In the genomic region with DNA sequence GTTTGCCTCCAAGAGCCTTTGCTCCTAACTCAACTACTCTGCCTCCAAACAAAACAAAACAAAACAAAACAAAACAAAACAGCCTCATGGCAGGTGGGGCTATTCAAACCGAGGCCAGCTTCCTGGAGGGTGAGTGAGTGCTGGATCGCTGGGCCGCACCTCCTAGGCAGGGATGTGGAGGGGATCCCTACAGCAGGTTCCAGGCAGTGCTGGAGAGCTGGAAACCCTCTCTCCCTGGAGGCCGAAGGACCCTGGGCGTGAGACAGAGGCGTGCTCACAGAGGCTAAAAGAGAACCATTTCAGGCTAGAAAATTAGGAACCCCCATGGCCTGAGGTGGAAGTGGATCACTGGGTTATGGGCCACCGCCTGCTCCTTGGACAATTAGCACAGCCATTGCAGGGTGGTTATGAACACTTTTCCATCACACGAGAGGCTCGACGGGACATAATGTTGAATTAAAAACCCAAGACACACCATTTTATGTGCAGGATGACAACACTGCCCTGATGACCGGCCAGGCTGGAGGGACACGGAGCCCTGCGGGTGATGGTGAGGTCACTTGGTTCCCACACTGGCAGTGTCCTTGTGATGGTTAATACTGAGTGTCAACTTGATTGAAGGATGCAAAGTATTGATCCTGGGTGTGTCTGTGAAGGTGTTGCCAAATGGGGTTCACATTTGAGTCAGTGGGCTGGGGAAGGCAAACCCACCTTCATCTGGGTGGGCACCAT, we compare ENCODE assay signal across 19 cellular contexts. TPM values are rescaled to one million over a fixed set of nuclear protein-coding genes. Genes with fewer than 3 reads are reported as not detected.
A peak's percentile ranks its signal among the peaks of the same experiment; 100 is the strongest.
DNase-seq lines count a peak whose midpoint lies in the region; ATAC-seq, FAIRE-seq and TF ChIP-seq lines count a peak whose summit lies in the region.
"Had no signal": no experiment of that assay in that cellular context is flagged by ENCODE, and none has a peak within 500 bp of the region (broad histone marks: within the 10 kb centered on the region; RNA-seq: fewer than 3 reads in every experiment).

No MANE protein-coding gene starts in this region.

- H3K9me2 ChIP-seq in GM23338 (ENCODE audit: insufficient read depth) = no peaks in the 10 kb centered on the region

- H3K4me2 ChIP-seq in BLaER1 (peak overlapping the region; percentile 88), GM23338 (no peak overlapping the region)

- H4K20me1 ChIP-seq in BLaER1 (peaks cover 86% of the 10 kb centered on the region), GM23338 (replicated peaks; ENCODE audit: insufficient read depth) (no peaks in the 10 kb centered on the region)

- H3K27me3 Mint-ChIP-seq in GM23338 (ENCODE audit: insufficient read depth, low read depth, poor library complexity) (peaks cover 2% of the 10 kb centered on the region), brain (no peaks in the 10 kb centered on the region)
- H3K27me3 Mint-ChIP-seq in stimulated activated naive B cell treated with anti-CD40 and anti-IgM and Interleukin-4, amounts not matched to agents 10 μg/mL and 1 μg/mL and 100 μg/mL, for 72 hours = peaks cover 53 to 57% of the 10 kb centered on the region in 2 donors

- no peak for DNase-seq in GM23338 (ENCODE audit: low spot score)
- DNase-seq in kidney = peak; percentile 23
- DNase-seq in activated T-cell treated with anti-CD3 and anti-CD28 coated beads, Interleukin-2, amount 50 U/mL, for 48 hours = no peak
- no peak for DNase-seq in MG63
- DNase-seq in stimulated activated naive B cell treated with anti-CD40 and anti-IgM and Interleukin-4, amounts not matched to agents 10 μg/mL and 1 μg/mL and 100 μg/mL, for 72 hours = no peak
- DNase-seq: 8988T; CD4-positive, alpha-beta memory T cell; COR-L47; DMS53; GM23248; HCEC 1CT; HFFc6 had no signal

- no peak for TF ChIP-seq CTCF in GM23338 (conservative IDR thresholded peaks at IDR 0.05; ENCODE audit: low read depth in 2 of 2)
- no peak for TF ChIP-seq CTCF in brain (conservative IDR thresholded peaks at IDR 0.05)
- TF ChIP-seq CTCF in kidney (IDR thresholded peaks at IDR 0.05; ENCODE audit: borderline replicate concordance, extremely low read depth, insufficient read depth) = no peak

- H3K4me1 ChIP-seq in BLaER1 (peaks cover 99% of the 10 kb centered on the region), GM23338 (ENCODE audit: insufficient read depth) (peaks cover 7% of the 10 kb centered on the region; the same call in 1 of the 2 replicates), kidney (ENCODE audit: control insufficient read depth in 1 of 2, insufficient read depth in 1 of 2, low read depth in 1 of 2, low read length in 2 of 2) (no peaks in the 10 kb centered on the region)

- peaks cover 31% of the 10 kb centered on the region for H3K4me1 Mint-ChIP-seq in GM23338
- peaks cover 70% of the 10 kb centered on the region for H3K4me1 Mint-ChIP-seq in brain
- H3K4me1 Mint-ChIP-seq in stimulated activated naive B cell treated with anti-CD40 and anti-IgM and Interleukin-4, amounts not matched to agents 10 μg/mL and 1 μg/mL and 100 μg/mL, for 72 hours = peaks cover 9 to 11% of the 10 kb centered on the region in 2 donors
- H3K4me1 Mint-ChIP-seq: CD4-positive, alpha-beta memory T cell had no signal

- H3K27ac Mint-ChIP-seq in GM23338 = no peak overlapping the region
- H3K27ac Mint-ChIP-seq in brain = peak overlapping the region in 4 of 5 experiments; percentile 37 to 79 (median 58)
- H3K27ac Mint-ChIP-seq in stimulated activated naive B cell treated with anti-CD40 and anti-IgM and Interleukin-4, amounts not matched to agents 10 μg/mL and 1 μg/mL and 100 μg/mL, for 72 hours = no peak overlapping the region
- H3K27ac Mint-ChIP-seq: HFFc6 had no signal

- ATAC-seq in GM23338 = peak; percentile 17; the same call in 1 of the 3 replicates
- ATAC-seq in HG03342 (IDR thresholded peaks at IDR 0.05; ENCODE audit: unreplicated experiment) = no peak
- ATAC-seq in stimulated activated naive B cell treated with anti-CD40 and anti-IgM and Interleukin-4, amounts not matched to agents 10 μg/mL and 1 μg/mL and 100 μg/mL, for 72 hours (replicated peaks) = no peak
- ATAC-seq: HepG2 had no signal

- H3K9me3 ChIP-seq in BLaER1 (no peaks in the 10 kb centered on the region), kidney (ENCODE audit: control insufficient read depth in 1 of 2, low read length in 2 of 2) (no peaks in the 10 kb centered on the region), MG63 (no peaks in the 10 kb centered on the region)

- H3K4me3 ChIP-seq in BLaER1 (no peak overlapping the region), GM23338 (no peak overlapping the region), kidney (ENCODE audit: low read length in 2 of 2) (no peak overlapping the region), MG63 (no peak overlapping the region)
- H3K4me3 ChIP-seq: GM23248 had no signal

- H3K4me3 Mint-ChIP-seq in GM23338 (no peak overlapping the region), brain (no peak overlapping the region)
- no peak overlapping the region for H3K4me3 Mint-ChIP-seq in stimulated activated naive B cell treated with anti-CD40 and anti-IgM and Interleukin-4, amounts not matched to agents 10 μg/mL and 1 μg/mL and 100 μg/mL, for 72 hours
- H3K4me3 Mint-ChIP-seq: CD4-positive, alpha-beta memory T cell; HFFc6 had no signal

- no peak overlapping the region for H3K27ac ChIP-seq in BLaER1
- no peak overlapping the region for H3K27ac ChIP-seq in GM23338 (ENCODE audit: low read depth)
- no peak overlapping the region for H3K27ac ChIP-seq in kidney (ENCODE audit: low read depth in 2 of 2, low read length in 2 of 2)
- H3K27ac ChIP-seq: C4-2B, GM23248 had no signal

- no peak for FAIRE-seq in kidney (lab: Jason Lieb, UNC)
- FAIRE-seq: D721Med, HepG2, HTR-8/SVneo had no signal

- H3K27me3 ChIP-seq in BLaER1 (peaks cover 81% of the 10 kb centered on the region), GM23338 (ENCODE audit: insufficient read depth) (no peaks in the 10 kb centered on the region), MG63 (no peaks in the 10 kb centered on the region)

- no peaks in the 10 kb centered on the region for H3K79me2 ChIP-seq in GM23338 (replicated peaks; ENCODE audit: insufficient read depth)

- H3K36me3 Mint-ChIP-seq in GM23338 (ENCODE audit: low read depth) (no peaks in the 10 kb centered on the region), brain (no peaks in the 10 kb centered on the region)
- no peaks in the 10 kb centered on the region for H3K36me3 Mint-ChIP-seq in stimulated activated naive B cell treated with anti-CD40 and anti-IgM and Interleukin-4, amounts not matched to agents 10 μg/mL and 1 μg/mL and 100 μg/mL, for 72 hours
- H3K36me3 Mint-ChIP-seq: CD4-positive, alpha-beta memory T cell had no signal

- intact Hi-C loops in kidney (cut with DNase I) = no loop called here

- H3K9me3 Mint-ChIP-seq in GM23338 (no peaks in the 10 kb centered on the region), brain (no peaks in the 10 kb centered on the region)
- H3K9me3 Mint-ChIP-seq in stimulated activated naive B cell treated with anti-CD40 and anti-IgM and Interleukin-4, amounts not matched to agents 10 μg/mL and 1 μg/mL and 100 μg/mL, for 72 hours = no peaks in the 10 kb centered on the region
- H3K9me3 Mint-ChIP-seq: CD4-positive, alpha-beta memory T cell; HFFc6 had no signal

- no peaks in the 10 kb centered on the region for H3K36me3 ChIP-seq in BLaER1
- H3K36me3 ChIP-seq in GM23338 (ENCODE audit: insufficient read depth) = no peaks in the 10 kb centered on the region
- H3K36me3 ChIP-seq in kidney (ENCODE audit: control insufficient read depth in 1 of 2, insufficient read depth in 2 of 2, low read length in 2 of 2) = no peaks in the 10 kb centered on the region
- H3K36me3 ChIP-seq in MG63 = peaks cover 20% of the 10 kb centered on the region

- H2AFZ ChIP-seq in GM23338 = no peak overlapping the region
- H2AFZ ChIP-seq: GM23248 had no signal

- H3F3A ChIP-seq in GM23338 (replicated peaks; ENCODE audit: low read depth) = no peaks in the 10 kb centered on the region

- H3K9ac ChIP-seq in BLaER1 (no peak overlapping the region), kidney (ENCODE audit: low read length in 2 of 2) (no peak overlapping the region)
- H3K9ac ChIP-seq: GM23248 had no signal

TF ChIP-seq in GM23338, 12 proteins besides CTCF, POLR2A, EP300 and RAD21:
- TF ChIP-seq POLR2AphosphoS5 (IDR thresholded peaks at IDR 0.05; ENCODE audit: low read depth) = no peak
- no peak for TF ChIP-seq NANOG (IDR thresholded peaks at IDR 0.05; ENCODE audit: borderline replicate concordance)
- no peak for TF ChIP-seq REST (IDR thresholded peaks at IDR 0.05; ENCODE audit: unreplicated experiment)

RNA-seq across cellular contexts. Expression of gene SHISAL1, which starts 35.2 kb away (rescaled TPM):
- 3.4 and 4.3 TPM in 2 replicates for total RNA-seq in GM23338 (2014; rRNA removed; shearing (Covaris generic))
- polyA plus RNA-seq in GM23338 (2016; fragmentation: Nextera tagmentation; extraction: Ambion mirVana) (0.64 and 0.71 TPM in 2 replicates), brain (ENCODE audit: insufficient read depth, low read depth, low replicate concordance) (22.9 TPM), kidney (ENCODE audit: insufficient read depth, low read depth, low replicate concordance) (0.04 TPM)
- total RNA-seq in kidney = 1.1 TPM
- 37.9 and 49.6 TPM in 2 replicates for total RNA-seq in MG63 (2014; rRNA removed; shearing (Covaris generic); ENCODE audit: low replicate concordance)
- total RNA-seq: CD4-positive, alpha-beta memory T cell; HepG2; HFFc6 had no signal
- polyA plus RNA-seq: CD4-positive, alpha-beta memory T cell; HepG2 had no signal

Comparison
In these comparisons a context has a peak if more than half of its experiments do, and no peak if none do; other contexts are left out.
1. H3K27ac Mint-ChIP-seq: peak in brain (4 of 5); none in GM23338 (single experiment) and stimulated activated naive B cell treated with anti-CD40 and anti-IgM and Interleukin-4, amounts not matched to agents 10 μg/mL and 1 μg/mL and 100 μg/mL, for 72 hours (single experiment).